Comparison of ENCODE assay signal across 8 cellular contexts in genomic region chr9:35116539-35116897, GRCh38. TPM values are rescaled to one million over a fixed set of nuclear protein-coding genes. Genes with fewer than 3 reads are reported as not detected.
DNase-seq lines count a peak whose midpoint lies in the region; ATAC-seq, FAIRE-seq and TF ChIP-seq lines count a peak whose summit lies in the region.

No MANE protein-coding gene starts in this region.

- peak overlapping the region; percentile 98 to 99 for H3K27ac ChIP-seq in ascending aorta
- H3K27ac ChIP-seq in liver (ENCODE audit: low read depth in 1 of 2, low read length in 2 of 2): peak overlapping the region; percentile 89 to 93
- H3K27ac ChIP-seq in transverse colon: peak overlapping the region; percentile 87 to 96 (median 91)

- H3K4me1 ChIP-seq in ascending aorta (peaks cover 15 to 38% of the 10 kb centered on the region in 2 donors), liver (ENCODE audit: control insufficient read depth in 4 of 4, insufficient read depth in 4 of 4, low read length in 3 of 4) (peaks cover 11 to 48% (median 35%) of the 10 kb centered on the region in 4 donors), transverse colon (peaks cover 26 to 49% (median 44%) of the 10 kb centered on the region in 4 donors)

- peak overlapping the region; percentile 90 for H3K4me3 Mint-ChIP-seq in activated CD8-positive, alpha-beta memory T cell treated with anti-CD3 and anti-CD28 coated beads, Interleukin-2, amount 10 ng/mL, durations not matched to agents 7 days and 5 days

- peak overlapping the region; percentile 46 to 62 for H3K4me3 ChIP-seq in ascending aorta
- H3K4me3 ChIP-seq in liver (ENCODE audit: low read depth in 1 of 3, low read length in 3 of 3): peak overlapping the region; percentile 57 to 81 (median 72)
- H3K4me3 ChIP-seq in transverse colon: peak overlapping the region in 3 of 4 donors; percentile 43 to 57 (median 45)

- TF ChIP-seq EP300 in transverse colon (IDR thresholded peaks at IDR 0.05; ENCODE audit: low read depth): no peak

- intact Hi-C loops in ascending aorta (cut with DNase I): loop anchor here (1.0 to 10.0 kb wide), 8 partner anchors 46 to 918 kb away; partner anchors contain the start of genes CCL27, CREB3, RECK and TLN1
- intact Hi-C loops in transverse colon (cut with DNase I; ENCODE audit: low total_unique reads): loop anchor here (5.0 kb wide), 2 partner anchors 141 to 366 kb away; no protein-coding TSS in a partner anchor

- H3K27me3 ChIP-seq in ascending aorta (no peaks in the 10 kb centered on the region), liver (ENCODE audit: control insufficient read depth in 4 of 4, insufficient read depth in 4 of 4, low read length in 3 of 4) (no peaks in the 10 kb centered on the region), transverse colon (no peaks in the 10 kb centered on the region)

- no peak for TF ChIP-seq POLR2A in transverse colon (IDR thresholded peaks at IDR 0.05)

- H3K36me3 Mint-ChIP-seq in activated CD8-positive, alpha-beta memory T cell treated with anti-CD3 and anti-CD28 coated beads, Interleukin-2, amount 10 ng/mL, durations not matched to agents 7 days and 5 days: no peaks in the 10 kb centered on the region

- H3K36me3 ChIP-seq in ascending aorta: no peaks in the 10 kb centered on the region
- no peaks in the 10 kb centered on the region for H3K36me3 ChIP-seq in liver (ENCODE audit: control insufficient read depth in 4 of 4, insufficient read depth in 3 of 4, low read depth in 1 of 4, low read length in 3 of 4)
- H3K36me3 ChIP-seq in transverse colon: no peaks in the 10 kb centered on the region

- peak overlapping the region; percentile 61 to 71 for H3K9ac ChIP-seq in liver (ENCODE audit: low read depth in 1 of 2, low read length in 2 of 2)

- no peak for DNase-seq in activated CD8-positive, alpha-beta memory T cell treated with anti-CD3 and anti-CD28 coated beads, Interleukin-2, amount 10 ng/mL, durations not matched to agents 7 days and 5 days
- DNase-seq in activated CD8-positive, alpha-beta memory T cell treated with anti-CD3 and anti-CD28 coated beads, Interleukin-2, amount 50 U/mL, for 48 hours: no peak
- DNase-seq in ascending aorta (ENCODE audit: low spot score in 2 of 2): no peak
- DNase-seq in transverse colon: no peak
- no peak for DNase-seq in globus pallidus (ENCODE audit: low spot score)
- no peak for DNase-seq in frontal cortex (ENCODE audit: low spot score in 2 of 2)

- no peak for FAIRE-seq in frontal cortex (lab: Jason Lieb, UNC)

- under 1% methylated on average over 12 of the region's 12 CpGs for WGBS in liver
- WGBS in transverse colon (ENCODE audit: low coverage in 1 of 2), 2 donors: 0 to 1% methylated on average over 2 to 12 of the region's 12 CpGs

- CTCF ChIA-PET in activated CD8-positive, alpha-beta memory T cell treated with anti-CD3 and anti-CD28 coated beads, Interleukin-2, amount 10 ng/mL, durations not matched to agents 7 days and 5 days (lab: Charles Lee): interaction anchor here (0.8 to 4.9 kb wide), 14 partner anchors 13 to 437 kb away, joined by 3 to 34 read pairs (median 5); partner anchors contain the start of genes PIGO and STOML2

- no peaks in the 10 kb centered on the region for H3K9me3 Mint-ChIP-seq in activated CD8-positive, alpha-beta memory T cell treated with anti-CD3 and anti-CD28 coated beads, Interleukin-2, amount 10 ng/mL, durations not matched to agents 7 days and 5 days (ENCODE audit: low read depth)

- peaks cover 7% of the 10 kb centered on the region for H3K27me3 Mint-ChIP-seq in activated CD8-positive, alpha-beta memory T cell treated with anti-CD3 and anti-CD28 coated beads, Interleukin-2, amount 10 ng/mL, durations not matched to agents 7 days and 5 days

- H3K27ac Mint-ChIP-seq in activated CD8-positive, alpha-beta memory T cell treated with anti-CD3 and anti-CD28 coated beads, Interleukin-2, amount 10 ng/mL, durations not matched to agents 7 days and 5 days: peak overlapping the region; percentile 84

- peaks cover 38% of the 10 kb centered on the region for H3K4me1 Mint-ChIP-seq in activated CD8-positive, alpha-beta memory T cell treated with anti-CD3 and anti-CD28 coated beads, Interleukin-2, amount 10 ng/mL, durations not matched to agents 7 days and 5 days

- TF ChIP-seq CTCF in ascending aorta (IDR thresholded peaks at IDR 0.05) (no peak), liver (IDR thresholded peaks at IDR 0.05; ENCODE audit: low read depth, low read length, missing input control) (no peak), transverse colon (IDR thresholded peaks at IDR 0.05) (no peak)

- no peak for TF ChIP-seq RAD21 in liver (IDR thresholded peaks at IDR 0.05)

- ATAC-seq in activated CD8-positive, alpha-beta memory T cell treated with anti-CD3 and anti-CD28 coated beads, Interleukin-2, amount 10 ng/mL, durations not matched to agents 7 days and 5 days: peak; percentile 0
- no peak for ATAC-seq in HG03159 (IDR thresholded peaks at IDR 0.05; ENCODE audit: unreplicated experiment)

- H3K9me3 ChIP-seq in ascending aorta (no peaks in the 10 kb centered on the region), liver (ENCODE audit: control insufficient read depth in 4 of 4, low read length in 3 of 4) (no peaks in the 10 kb centered on the region), transverse colon (no peaks in the 10 kb centered on the region)

- in situ Hi-C loops in transverse colon (cut with MboI; ENCODE audit: low pct_ligation_motif_present in 1 of 4, low pct_unique_long_range_greater_than_20kb in 1 of 4, low sequenced_read_pairs in 3 of 4): loop anchor here (5.0 to 25.0 kb wide), 6 partner anchors 138 to 446 kb away; a partner anchor contains a TSS

TF ChIP-seq in liver, 16 proteins besides CTCF, POLR2A, EP300 and RAD21:
- TF ChIP-seq GABPA (IDR thresholded peaks at IDR 0.05 in 1 of 2, conservative IDR thresholded peaks at IDR 0.05 in 1 of 2) (no peak), TAF1 (conservative IDR thresholded peaks at IDR 0.05) (no peak), FOXA1 (IDR thresholded peaks at IDR 0.05) (peak; percentile 1), HNF4G (IDR thresholded peaks at IDR 0.05) (no peak), JUND (IDR thresholded peaks at IDR 0.05) (no peak), HNF4A (conservative IDR thresholded peaks at IDR 0.05) (no peak), RXRA (IDR thresholded peaks at IDR 0.05) (no peak)
- TF ChIP-seq, protein P1, sequence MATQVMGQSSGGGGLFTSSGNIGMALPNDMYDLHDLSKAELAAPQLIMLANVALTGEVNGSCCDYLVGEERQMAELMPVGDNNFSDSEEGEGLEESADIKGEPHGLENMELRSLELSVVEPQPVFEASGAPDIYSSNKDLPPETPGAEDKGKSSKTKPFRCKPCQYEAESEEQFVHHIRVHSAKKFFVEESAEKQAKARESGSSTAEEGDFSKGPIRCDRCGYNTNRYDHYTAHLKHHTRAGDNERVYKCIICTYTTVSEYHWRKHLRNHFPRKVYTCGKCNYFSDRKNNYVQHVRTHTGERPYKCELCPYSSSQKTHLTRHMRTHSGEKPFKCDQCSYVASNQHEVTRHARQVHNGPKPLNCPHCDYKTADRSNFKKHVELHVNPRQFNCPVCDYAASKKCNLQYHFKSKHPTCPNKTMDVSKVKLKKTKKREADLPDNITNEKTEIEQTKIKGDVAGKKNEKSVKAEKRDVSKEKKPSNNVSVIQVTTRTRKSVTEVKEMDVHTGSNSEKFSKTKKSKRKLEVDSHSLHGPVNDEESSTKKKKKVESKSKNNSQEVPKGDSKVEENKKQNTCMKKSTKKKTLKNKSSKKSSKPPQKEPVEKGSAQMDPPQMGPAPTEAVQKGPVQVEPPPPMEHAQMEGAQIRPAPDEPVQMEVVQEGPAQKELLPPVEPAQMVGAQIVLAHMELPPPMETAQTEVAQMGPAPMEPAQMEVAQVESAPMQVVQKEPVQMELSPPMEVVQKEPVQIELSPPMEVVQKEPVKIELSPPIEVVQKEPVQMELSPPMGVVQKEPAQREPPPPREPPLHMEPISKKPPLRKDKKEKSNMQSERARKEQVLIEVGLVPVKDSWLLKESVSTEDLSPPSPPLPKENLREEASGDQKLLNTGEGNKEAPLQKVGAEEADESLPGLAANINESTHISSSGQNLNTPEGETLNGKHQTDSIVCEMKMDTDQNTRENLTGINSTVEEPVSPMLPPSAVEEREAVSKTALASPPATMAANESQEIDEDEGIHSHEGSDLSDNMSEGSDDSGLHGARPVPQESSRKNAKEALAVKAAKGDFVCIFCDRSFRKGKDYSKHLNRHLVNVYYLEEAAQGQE (IDR thresholded peaks at IDR 0.05): no peak

RNA-seq across cellular contexts. Expression of gene ATOSB, which starts 0.9 kb away (rescaled TPM):
- total RNA-seq in activated CD8-positive, alpha-beta memory T cell treated with anti-CD3 and anti-CD28 coated beads, Interleukin-2, amount 10 ng/mL, durations not matched to agents 7 days and 5 days: 10 to 100 TPM; 15.9 to 17.1 TPM
- total RNA-seq in ascending aorta (58.3 TPM), liver (10 to 100 TPM in 1 of 2 donors, 1 to 10 TPM in 1; 6.9 to 29.8 TPM), transverse colon (10 to 100 TPM; 23.9 to 30.0 (median 27.3) TPM), frontal cortex (12.2 TPM)
- polyA plus RNA-seq in liver: 1 to 10 TPM; 2.8 to 4.3 TPM

RNA-seq across cellular contexts. Expression of gene STOML2, which starts 13.6 kb away (rescaled TPM):
- total RNA-seq in activated CD8-positive, alpha-beta memory T cell treated with anti-CD3 and anti-CD28 coated beads, Interleukin-2, amount 10 ng/mL, durations not matched to agents 7 days and 5 days: 100 to 1,000 TPM; 145 to 169 TPM
- 94.2 TPM for total RNA-seq in ascending aorta
- 10 to 100 TPM; 77.8 to 85.1 TPM for total RNA-seq in liver
- 10 to 100 TPM; 77.9 to 96.8 TPM for polyA plus RNA-seq in liver
- 10 to 100 TPM; 36.7 to 99.1 (median 70.9) TPM for total RNA-seq in transverse colon
- 55.4 TPM for total RNA-seq in frontal cortex

RNA-seq across cellular contexts. Expression of gene PIGO, which starts 20.1 kb away (rescaled TPM):
- 10 to 100 TPM; 28.5 to 31.6 TPM for total RNA-seq in activated CD8-positive, alpha-beta memory T cell treated with anti-CD3 and anti-CD28 coated beads, Interleukin-2, amount 10 ng/mL, durations not matched to agents 7 days and 5 days
- 2.4 TPM for total RNA-seq in ascending aorta
- total RNA-seq in liver: 10 to 100 TPM; 10.5 to 15.7 TPM
- polyA plus RNA-seq in liver: 10 to 100 TPM; 15.2 to 16.0 TPM
- 10 to 100 TPM; 19.1 to 50.1 (median 24.8) TPM for total RNA-seq in transverse colon
- total RNA-seq in frontal cortex: 6.9 TPM

RNA-seq across cellular contexts. Expression of gene FANCG, which starts 36.8 kb away (rescaled TPM):
- total RNA-seq in activated CD8-positive, alpha-beta memory T cell treated with anti-CD3 and anti-CD28 coated beads, Interleukin-2, amount 10 ng/mL, durations not matched to agents 7 days and 5 days: 100 to 1,000 TPM; 121 to 141 TPM
- total RNA-seq in ascending aorta (45.4 TPM), liver (10 to 100 TPM in 1 of 2 donors, 1 to 10 TPM in 1; 4.4 to 16.0 TPM), transverse colon (10 to 100 TPM in 3 of 4 donors, 1 to 10 TPM in 1; 6.6 to 90.0 (median 51.6) TPM), frontal cortex (18.8 TPM)
- 1 to 10 TPM; 1.7 to 3.5 TPM for polyA plus RNA-seq in liver

RNA-seq across cellular contexts. Expression of gene VCP, which starts 44.1 kb away (rescaled TPM):
- total RNA-seq in activated CD8-positive, alpha-beta memory T cell treated with anti-CD3 and anti-CD28 coated beads, Interleukin-2, amount 10 ng/mL, durations not matched to agents 7 days and 5 days: 100 to 1,000 TPM; 222 to 298 TPM
- total RNA-seq in ascending aorta (96.3 TPM), liver (100 to 1,000 TPM; 175 to 248 TPM), transverse colon (100 to 1,000 TPM in 3 of 4 donors, 10 to 100 TPM in 1; 45.3 to 196 (median 124) TPM), frontal cortex (205 TPM)
- polyA plus RNA-seq in liver: 100 to 1,000 TPM in 1 of 2 donors, 10 to 100 TPM in 1; 57.6 to 131 TPM
